Comparison of ENCODE assay signal across 21 cellular contexts in genomic region chr11:132171031-132171430, GRCh38.
DNase-seq lines count a peak whose midpoint lies in the region; ATAC-seq, FAIRE-seq and TF ChIP-seq lines count a peak whose summit lies in the region.
"Had no signal": no experiment of that assay in that cellular context is flagged by ENCODE, and none has a peak within 500 bp of the region (broad histone marks: within the 10 kb centered on the region; RNA-seq: fewer than 3 reads in every experiment).

No MANE protein-coding gene starts in this region.

- DNase-seq in NCI-H82 (lab: John Stamatoyannopoulos, UW) = peak; percentile 27
- no peak for DNase-seq in NCI-H82 treated with DMSO at 0.1 percent for 48 hours (lab: John Stamatoyannopoulos, UW; ENCODE audit: unreplicated experiment)
- DNase-seq in HepG2 (ENCODE audit: low spot score) = no peak
- no peak for DNase-seq in right lobe of liver
- peak; percentile 54 for DNase-seq in WERI-Rb-1
- no peak for DNase-seq in keratinocyte (ENCODE audit: low read depth, low spot score)
- no peak for DNase-seq in Right ventricle myocardium inferior (ENCODE audit: missing footprints)
- DNase-seq: AML-193; Caco-2; Calu3; CD4-positive, alpha-beta T cell; CD8-positive, alpha-beta T cell; GF-D8 had no signal

- peaks cover 38% of the 10 kb centered on the region for H3K9me3 ChIP-seq in HepG2 (ENCODE audit: low read length)
- H3K9me3 ChIP-seq in right lobe of liver = no peaks in the 10 kb centered on the region
- H3K9me3 ChIP-seq in WERI-Rb-1 (ENCODE audit: severe bottlenecking) = no peaks in the 10 kb centered on the region
- no peaks in the 10 kb centered on the region for H3K9me3 ChIP-seq in keratinocyte (ENCODE audit: control insufficient read depth, low read depth, low read length)
- H3K9me3 ChIP-seq: A549; BLaER1 treated with 17β-estradiol and CSF1 and Interleukin-3, amounts not matched to agents 10 nM and 100 nM; Caco-2 had no signal

- no peak for TF ChIP-seq RAD21 in HepG2 (CRISPR knock-in tag; IDR thresholded peaks at IDR 0.05)

- BruUV-seq in HepG2 (replicated peaks; lab: Mats Ljungman, UMichigan) = no TSS peak

- TF ChIP-seq CTCF in HepG2 (CRISPR knock-in tag; IDR thresholded peaks at IDR 0.05) (no peak), right lobe of liver (IDR thresholded peaks at IDR 0.05) (no peak), WERI-Rb-1 (IDR thresholded peaks at IDR 0.05; ENCODE audit: low read depth, low read length) (no peak), keratinocyte (optimal IDR thresholded peaks at IDR 0.05 in 1 of 3, IDR thresholded peaks at IDR 0.05 in 1 of 3, conservative IDR thresholded peaks at IDR 0.05 in 1 of 3; ENCODE audit: extremely low read depth in 1 of 3, insufficient read depth in 2 of 3, low read length in 3 of 3) (no peak)

- H3K4me3 ChIP-seq in HepG2 (replicated peaks in 1 of 3; ENCODE audit: insufficient read depth in 1 of 3, low read depth in 2 of 3, low read length in 3 of 3) = no peak overlapping the region
- no peak overlapping the region for H3K4me3 ChIP-seq in right lobe of liver
- H3K4me3 ChIP-seq in WERI-Rb-1 (ENCODE audit: low read depth, low read length) = no peak overlapping the region
- H3K4me3 ChIP-seq in keratinocyte (ENCODE audit: control insufficient read depth in 2 of 3, extremely low read depth in 1 of 3, insufficient read depth in 2 of 3, low read depth in 1 of 3, low read length in 3 of 3) = no peak overlapping the region
- H3K4me3 ChIP-seq: A549; BLaER1 treated with 17β-estradiol and CSF1 and Interleukin-3, amounts not matched to agents 10 nM and 100 nM had no signal

- FAIRE-seq in HepG2 (lab: Jason Lieb, UNC) (no peak), keratinocyte (lab: Jason Lieb, UNC) (peak; percentile 49)
- FAIRE-seq: A549, D721Med, G401.6, GM12891 had no signal

- intact Hi-C loops in HepG2 (cut with micrococcal nuclease; ENCODE audit: unreplicated experiment) = no loop called here
- intact Hi-C loops in right lobe of liver (cut with DNase I) = no loop called here
- intact Hi-C loops in Right ventricle myocardium inferior (cut with DNase I) = no loop called here

- no peaks in the 10 kb centered on the region for H3K79me2 ChIP-seq in HepG2 (ENCODE audit: insufficient read depth, low read length)
- no peaks in the 10 kb centered on the region for H3K79me2 ChIP-seq in keratinocyte (ENCODE audit: control insufficient read depth, insufficient read depth, low read length)

- H3K36me3 ChIP-seq in HepG2 (replicated peaks in 1 of 2; ENCODE audit: control insufficient read depth in 1 of 2, insufficient read depth in 2 of 2, low read length in 2 of 2) (no peaks in the 10 kb centered on the region), right lobe of liver (no peaks in the 10 kb centered on the region), WERI-Rb-1 (no peaks in the 10 kb centered on the region), keratinocyte (ENCODE audit: control insufficient read depth in 2 of 2, extremely low read depth in 1 of 2, insufficient read depth in 2 of 2, low read length in 2 of 2) (no peaks in the 10 kb centered on the region)
- H3K36me3 ChIP-seq: BLaER1 treated with 17β-estradiol and CSF1 and Interleukin-3, amounts not matched to agents 10 nM and 100 nM had no signal

- 9% methylated on average over 6 of the region's 6 CpGs for whole genome bisulfite sequencing in HepG2 (ENCODE audit: low lambda C conversion rate)
- 58% methylated on average over 4 of the region's 6 CpGs for WGBS in right lobe of liver (ENCODE audit: insufficient coverage, low coverage, low lambda C conversion rate, missing lambda C conversion rate)

- dilution Hi-C loops in keratinocyte (cut with MboI; ENCODE audit: extremely low pct_ligation_motif_present, low sequenced_read_pairs) = no loop called here

- no peaks in the 10 kb centered on the region for H3K4me1 ChIP-seq in HepG2 (ENCODE audit: insufficient read depth, low read length)
- H3K4me1 ChIP-seq in right lobe of liver = no peaks in the 10 kb centered on the region
- H3K4me1 ChIP-seq in keratinocyte (ENCODE audit: control insufficient read depth, extremely low read depth, insufficient read depth, low read length) = peaks cover 7% of the 10 kb centered on the region
- H3K4me1 ChIP-seq: A549; BLaER1 treated with 17β-estradiol and CSF1 and Interleukin-3, amounts not matched to agents 10 nM and 100 nM; Caco-2 had no signal

- H3K27ac ChIP-seq in HepG2 (ENCODE audit: extremely low read length, insufficient read depth, low read length) = no peak overlapping the region
- H3K27ac ChIP-seq in right lobe of liver = no peak overlapping the region
- no peak overlapping the region for H3K27ac ChIP-seq in WERI-Rb-1
- H3K27ac ChIP-seq in keratinocyte (ENCODE audit: control insufficient read depth, insufficient read depth, low read length) = no peak overlapping the region
- H3K27ac ChIP-seq: 22Rv1; A549; BLaER1 treated with 17β-estradiol and CSF1 and Interleukin-3, amounts not matched to agents 10 nM and 100 nM; C4-2B had no signal

- no peak overlapping the region for H2AFZ ChIP-seq in HepG2 (ENCODE audit: low read length)
- no peak overlapping the region for H2AFZ ChIP-seq in keratinocyte (ENCODE audit: control insufficient read depth, low read length)

- H3K4me2 ChIP-seq in HepG2 (ENCODE audit: low read depth, low read length) (no peak overlapping the region), keratinocyte (ENCODE audit: control insufficient read depth, extremely low read depth, insufficient read depth, low read depth, low read length) (peak overlapping the region; percentile 20)
- H3K4me2 ChIP-seq: A549; BLaER1 treated with 17β-estradiol and CSF1 and Interleukin-3, amounts not matched to agents 10 nM and 100 nM had no signal

- POLR2A ChIA-PET in HepG2 (lab: Yijun Ruan, JAX) = no interaction called here

- H3K9ac ChIP-seq in HepG2 (ENCODE audit: insufficient read depth, low read depth, low read length) (no peak overlapping the region), keratinocyte (ENCODE audit: control insufficient read depth, extremely low read depth, insufficient read depth, low read length) (no peak overlapping the region)
- H3K9ac ChIP-seq: BLaER1 treated with 17β-estradiol and CSF1 and Interleukin-3, amounts not matched to agents 10 nM and 100 nM had no signal

- CTCF ChIA-PET in HepG2 (lab: Yijun Ruan, JAX; ENCODE audit: low intra/inter-chr PET ratio, low total read pairs) = no interaction called here

- no peak for TF ChIP-seq POLR2A in HepG2 (IDR thresholded peaks at IDR 0.05; ENCODE audit: insufficient read depth in 1 of 2, low read depth in 2 of 2, low read length in 2 of 2)
- no peak for TF ChIP-seq POLR2A in right lobe of liver (IDR thresholded peaks at IDR 0.05)

- TF ChIP-seq EP300 in HepG2 (IDR thresholded peaks at IDR 0.05; ENCODE audit: low read depth in 2 of 2, low read length in 2 of 2) (no peak), HepG2 (CRISPR knock-in tag; IDR thresholded peaks at IDR 0.05; ENCODE audit: borderline replicate concordance) (no peak)

- no peaks in the 10 kb centered on the region for H3K9me1 ChIP-seq in keratinocyte (ENCODE audit: control insufficient read depth, extremely low read depth, insufficient read depth, low read length)

- no peaks in the 10 kb centered on the region for H4K20me1 ChIP-seq in HepG2 (ENCODE audit: insufficient read depth, low read length)
- no peaks in the 10 kb centered on the region for H4K20me1 ChIP-seq in keratinocyte (ENCODE audit: control insufficient read depth, extremely low read depth, insufficient read depth, low read length)
- H4K20me1 ChIP-seq: BLaER1 treated with 17β-estradiol and CSF1 and Interleukin-3, amounts not matched to agents 10 nM and 100 nM had no signal

- H3K27me3 ChIP-seq in HepG2 (ENCODE audit: control insufficient read depth in 1 of 2, insufficient read depth in 2 of 2, low read length in 2 of 2) (no peaks in the 10 kb centered on the region), right lobe of liver (no peaks in the 10 kb centered on the region), WERI-Rb-1 (ENCODE audit: insufficient read depth, low read depth, severe bottlenecking) (no peaks in the 10 kb centered on the region), keratinocyte (ENCODE audit: control insufficient read depth, extremely low read depth, insufficient read depth, low read length) (no peaks in the 10 kb centered on the region)
- H3K27me3 ChIP-seq: BLaER1 treated with 17β-estradiol and CSF1 and Interleukin-3, amounts not matched to agents 10 nM and 100 nM had no signal

- ATAC-seq in HepG2 = no peak
- no peak for ATAC-seq in right lobe of liver
- no peak for ATAC-seq in GM18519 (IDR thresholded peaks at IDR 0.05; ENCODE audit: low FRiP score, unreplicated experiment)
- no peak for ATAC-seq in Right ventricle myocardium inferior
- ATAC-seq: A549; CD8-positive, alpha-beta T cell had no signal

- in situ Hi-C loops in HepG2 (cut with HindIII; ENCODE audit: extremely low pct_ligation_motif_present, low pct_unique_long_range_greater_than_20kb) = no loop called here

TF ChIP-seq in HepG2, 621 proteins besides CTCF, POLR2A, EP300 and RAD21 (continues in another document):
- no peak for TF ChIP-seq ZFP41 (CRISPR knock-in tag; IDR thresholded peaks at IDR 0.05; ENCODE audit: borderline replicate concordance)
- TF ChIP-seq ZNF446 (CRISPR knock-in tag; IDR thresholded peaks at IDR 0.05) = no peak
- no peak for TF ChIP-seq ATF4 (CRISPR knock-in tag; IDR thresholded peaks at IDR 0.05)
- TF ChIP-seq CREB1 (IDR thresholded peaks at IDR 0.05) = 0 out of 2 replicates have a peak, but pooled peaks have one; percentile 50
- TF ChIP-seq CREB1 (CRISPR knock-in tag; IDR thresholded peaks at IDR 0.05) = no peak

Comparison
In these comparisons a context has a peak if more than half of its experiments do, and no peak if none do; other contexts are left out.
1. DNase-seq: peak in NCI-H82 (single experiment) and WERI-Rb-1 (single experiment); none in NCI-H82 treated with DMSO at 0.1 percent for 48 hours (single experiment), HepG2 (single experiment), right lobe of liver (0 of 3), keratinocyte (single experiment) and Right ventricle myocardium inferior (single experiment).